9 cellular contexts compared by ENCODE assay signal in the genomic region with DNA sequence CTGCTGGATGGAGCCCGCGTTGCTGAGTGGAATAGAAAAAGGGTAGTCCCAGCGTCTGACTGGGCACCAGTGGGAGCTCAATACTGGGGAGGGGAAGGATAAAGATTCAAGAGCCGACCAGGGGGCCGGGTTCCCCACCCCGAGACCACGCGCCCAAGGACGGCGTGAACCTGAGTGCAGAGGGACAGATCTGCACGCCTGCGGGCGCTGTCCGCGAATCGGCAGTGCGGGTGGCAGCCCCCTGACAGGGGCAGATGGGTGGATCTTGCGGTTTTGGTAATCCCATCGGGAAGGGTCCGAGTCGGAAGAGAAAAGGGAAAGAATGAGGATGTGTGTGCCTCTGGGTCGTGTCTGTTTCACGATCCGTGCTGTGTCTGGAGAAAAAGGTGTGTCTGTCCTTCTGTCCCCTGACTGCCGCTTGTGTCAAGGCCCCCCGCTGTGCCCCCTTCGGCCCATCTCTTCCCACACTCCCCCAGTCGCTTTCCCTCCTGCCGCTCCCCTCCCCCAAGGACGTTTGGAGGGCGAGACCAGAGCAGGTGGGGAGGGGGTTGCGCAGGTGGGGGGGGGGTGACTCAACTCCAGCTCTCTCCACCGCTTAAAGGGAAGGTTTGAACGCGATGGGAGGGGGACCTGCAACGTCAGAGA. TPM values are rescaled to one million over a fixed set of nuclear protein-coding genes. Genes with fewer than 3 reads are reported as not detected.
A peak's percentile ranks its signal among the peaks of the same experiment; 100 is the strongest.
DNase-seq lines count a peak whose midpoint lies in the region; ATAC-seq and TF ChIP-seq lines count a peak whose summit lies in the region.
"Had no signal": no experiment of that assay in that cellular context is flagged by ENCODE, and none has a peak within 500 bp of the region (broad histone marks: within the 10 kb centered on the region; RNA-seq: fewer than 3 reads in every experiment).

No MANE protein-coding gene starts in this region.

- peak overlapping the region; percentile 65 for H3K4me3 Mint-ChIP-seq in activated CD4-positive, alpha-beta memory T cell treated with anti-CD3 and anti-CD28 coated beads, Interleukin-2, amount 10 ng/mL, durations not matched to agents 7 days and 5 days

- no peaks in the 10 kb centered on the region for H3K36me3 ChIP-seq in GM06990 (ENCODE audit: control insufficient read depth, insufficient read depth, low read length)

- no peak for ATAC-seq in GM21367 (IDR thresholded peaks at IDR 0.05; ENCODE audit: unreplicated experiment)
- ATAC-seq in HG02798 (IDR thresholded peaks at IDR 0.05; ENCODE audit: poor library complexity, unreplicated experiment) = no peak

- no peaks in the 10 kb centered on the region; the same call in none of the 2 replicates for H3K27me3 ChIP-seq in GM06990 (replicated peaks; ENCODE audit: control insufficient read depth, insufficient read depth, low read length)

- no peak for DNase-seq in GM06990 (ENCODE audit: extremely low read depth, insufficient read length)
- DNase-seq in activated CD4-positive, alpha-beta memory T cell treated with anti-CD3 and anti-CD28 coated beads, Interleukin-2, amount 10 ng/mL, durations not matched to agents 7 days and 5 days = no peak
- DNase-seq in HCEC 1CT = no peak
- no peak for DNase-seq in hepatic stellate cell (ENCODE audit: low spot score)
- DNase-seq: GF-D8 had no signal

- H3K27me3 Mint-ChIP-seq in activated CD4-positive, alpha-beta memory T cell treated with anti-CD3 and anti-CD28 coated beads, Interleukin-2, amount 10 ng/mL, durations not matched to agents 7 days and 5 days = peaks cover 70% of the 10 kb centered on the region

- TF ChIP-seq CTCF in 22Rv1 (IDR thresholded peaks at IDR 0.05) (no peak), GM06990 (IDR thresholded peaks at IDR 0.05; ENCODE audit: insufficient read depth, low read length, poor library complexity, severe bottlenecking) (no peak)

- POLR2A ChIA-PET in activated CD4-positive, alpha-beta memory T cell treated with anti-CD3 and anti-CD28 coated beads, Interleukin-2, amount 10 ng/mL, durations not matched to agents 7 days and 5 days (lab: Charles Lee) = interaction anchor here (0.9 to 1.8 kb wide), 5 partner anchors 8 to 78 kb away, joined by 3 to 8 read pairs (median 3); a partner anchor contains a TSS

- CTCF ChIA-PET in activated CD4-positive, alpha-beta memory T cell treated with anti-CD3 and anti-CD28 coated beads, Interleukin-2, amount 10 ng/mL, durations not matched to agents 7 days and 5 days (lab: Charles Lee) = interaction anchor here (1.0 to 2.5 kb wide), 6 partner anchors 8 to 81 kb away, joined by 4 to 15 read pairs (median 8); no protein-coding TSS in a partner anchor

- peaks cover 8% of the 10 kb centered on the region for H3K36me3 Mint-ChIP-seq in activated CD4-positive, alpha-beta memory T cell treated with anti-CD3 and anti-CD28 coated beads, Interleukin-2, amount 10 ng/mL, durations not matched to agents 7 days and 5 days (ENCODE audit: low read depth)

- H3K27ac Mint-ChIP-seq in activated CD4-positive, alpha-beta memory T cell treated with anti-CD3 and anti-CD28 coated beads, Interleukin-2, amount 10 ng/mL, durations not matched to agents 7 days and 5 days = no peak overlapping the region

- H3K9me3 Mint-ChIP-seq in activated CD4-positive, alpha-beta memory T cell treated with anti-CD3 and anti-CD28 coated beads, Interleukin-2, amount 10 ng/mL, durations not matched to agents 7 days and 5 days = no peaks in the 10 kb centered on the region

- H3K27ac ChIP-seq in 22Rv1 = peak overlapping the region; percentile 100

- H3K4me3 ChIP-seq in GM06990 (replicated peaks; ENCODE audit: low read depth, low read length) = peak overlapping the region; percentile 45
- H3K4me3 ChIP-seq in iPS-18c (ENCODE audit: insufficient read depth, low read depth, low read length) = peak overlapping the region; percentile 39

- peaks cover 53% of the 10 kb centered on the region for H3K4me1 Mint-ChIP-seq in activated CD4-positive, alpha-beta memory T cell treated with anti-CD3 and anti-CD28 coated beads, Interleukin-2, amount 10 ng/mL, durations not matched to agents 7 days and 5 days

- H3K9me3 ChIP-seq in iPS-18c (ENCODE audit: control insufficient read depth, insufficient read depth, low read length) = no peaks in the 10 kb centered on the region

RNA-seq across cellular contexts. Expression of a gene that starts 0.7 kb away (rescaled TPM):
- under 1 TPM; 0.30 to 0.33 TPM for total RNA-seq in activated CD4-positive, alpha-beta memory T cell treated with anti-CD3 and anti-CD28 coated beads, Interleukin-2, amount 10 ng/mL, durations not matched to agents 7 days and 5 days

RNA-seq across cellular contexts. Expression of a gene that starts 11.8 kb away (rescaled TPM):
- total RNA-seq in activated CD4-positive, alpha-beta memory T cell treated with anti-CD3 and anti-CD28 coated beads, Interleukin-2, amount 10 ng/mL, durations not matched to agents 7 days and 5 days = 10 to 100 TPM; 46.7 to 50.0 TPM

RNA-seq across cellular contexts. Expression of a gene that starts 14.0 kb away (rescaled TPM):
- not detected for total RNA-seq in activated CD4-positive, alpha-beta memory T cell treated with anti-CD3 and anti-CD28 coated beads, Interleukin-2, amount 10 ng/mL, durations not matched to agents 7 days and 5 days

RNA-seq across cellular contexts. Expression of a gene that starts 34.8 kb away (rescaled TPM):
- total RNA-seq in activated CD4-positive, alpha-beta memory T cell treated with anti-CD3 and anti-CD28 coated beads, Interleukin-2, amount 10 ng/mL, durations not matched to agents 7 days and 5 days = not detected

RNA-seq across cellular contexts. Expression of a gene that starts 39.2 kb away (rescaled TPM):
- total RNA-seq in activated CD4-positive, alpha-beta memory T cell treated with anti-CD3 and anti-CD28 coated beads, Interleukin-2, amount 10 ng/mL, durations not matched to agents 7 days and 5 days = under 1 TPM; 0.23 to 0.28 TPM
